In genomic region chr14:74257988-74258704, GRCh38 we compare ENCODE assay signal across 8 cellular contexts. TPM values are rescaled to one million over a fixed set of nuclear protein-coding genes. Genes with fewer than 3 reads are reported as not detected.
DNase-seq lines count a peak whose midpoint lies in the region; ATAC-seq and TF ChIP-seq lines count a peak whose summit lies in the region.

No MANE protein-coding gene starts in this region.

- H3K9me3 ChIP-seq in AG04450 (ENCODE audit: control insufficient read depth, insufficient read depth, low read length) = no peaks in the 10 kb centered on the region; the same call in 1 of the 2 replicates
- no peaks in the 10 kb centered on the region for H3K9me3 ChIP-seq in colonic mucosa

- CTCF ChIA-PET in AG04450 (lab: Charles Lee) = interaction anchor here (0.6 to 3.7 kb wide), 35 partner anchors 8 to 1113 kb away, joined by 3 to 34 read pairs (median 4); no protein-coding TSS in a partner anchor

- no peak overlapping the region for H3K27ac ChIP-seq in AG04450 (ENCODE audit: low read depth, low read length)
- no peak overlapping the region for H3K27ac ChIP-seq in colonic mucosa

- no peaks in the 10 kb centered on the region for H3K4me1 ChIP-seq in colonic mucosa

- peak overlapping the region in 2 of 6 donors; percentile 56 to 89 for H3K27ac Mint-ChIP-seq in naive B cell

- H3K27me3 ChIP-seq in AG04450 (ENCODE audit: control insufficient read depth, insufficient read depth, low read length) (peaks cover 52% of the 10 kb centered on the region), colonic mucosa (peaks cover 9% of the 10 kb centered on the region)

- H3K4me1 Mint-ChIP-seq in naive B cell = peaks cover 4 to 7% (median 7%) of the 10 kb centered on the region in 3 donors

- H3K36me3 ChIP-seq in colonic mucosa = no peaks in the 10 kb centered on the region

- H3K27me3 Mint-ChIP-seq in naive B cell = peaks cover 9 to 54% (median 10%) of the 10 kb centered on the region in 3 donors

- DNase-seq in AG04450 (ENCODE audit: low read depth, low spot score) (no peak), LNCaP clone FGC (ENCODE audit: low read depth) (no peak), colonic mucosa (no peak), naive B cell (no peak), NCI-H2196 (lab: John Stamatoyannopoulos, UW; ENCODE audit: unreplicated experiment) (no peak), inferior parietal cortex (ENCODE audit: extremely low spot score) (no peak), COR-L47 (lab: John Stamatoyannopoulos, UW) (no peak), midbrain (lab: John Stamatoyannopoulos, UW) (no peak)

- TF ChIP-seq CTCF in AG04450 (IDR thresholded peaks at IDR 0.05; ENCODE audit: low read depth, low read length) = no peak
- TF ChIP-seq CTCF in LNCaP clone FGC (IDR thresholded peaks at IDR 0.05; ENCODE audit: control insufficient read depth, extremely low read depth, insufficient read depth) = no peak
- TF ChIP-seq CTCF in colonic mucosa (IDR thresholded peaks at IDR 0.05) = no peak

- H3K4me3 ChIP-seq in AG04450 (ENCODE audit: low read depth, low read length) = peak overlapping the region; percentile 57
- H3K4me3 ChIP-seq in LNCaP clone FGC (ENCODE audit: low read depth, low read length) = peak overlapping the region; percentile 59
- peak overlapping the region; percentile 65 for H3K4me3 ChIP-seq in colonic mucosa

- intact Hi-C loops in colonic mucosa (cut with DNase I) = no loop called here

- H3K4me3 Mint-ChIP-seq in naive B cell = peak overlapping the region; percentile 75 to 91 (median 83)

- no peaks in the 10 kb centered on the region for H3K9me3 Mint-ChIP-seq in naive B cell

- ATAC-seq in naive B cell (ENCODE audit: low read depth in 2 of 2) = peak in 1 of 2 donors; percentile 19

- no peaks in the 10 kb centered on the region for H3K36me3 Mint-ChIP-seq in naive B cell

- POLR2A ChIA-PET in AG04450 (lab: Yijun Ruan, JAX) = no interaction called here

- H3K9ac ChIP-seq in colonic mucosa (ENCODE audit: low read depth in 2 of 2, low read length in 2 of 2) = peak overlapping the region; percentile 18 to 19

RNA-seq across cellular contexts. Expression of gene VSX2, which starts 18.9 kb away (rescaled TPM):
- polyA plus RNA-seq in AG04450 (2011; rRNA removed) (not detected in 2 replicates), naive B cell (ENCODE audit: low read depth in 6 of 6) (not detected)
- polyA minus RNA-seq in AG04450 (2011; rRNA and poly(A)+ RNA removed) = not detected in 2 replicates
- total RNA-seq in colonic mucosa = not detected

RNA-seq across cellular contexts. Expression of gene ABCD4, which starts 44.6 kb away (rescaled TPM):
- polyA plus RNA-seq in AG04450 (2011; rRNA removed) (13.3 and 14.7 TPM in 2 replicates), naive B cell (ENCODE audit: low read depth in 6 of 6) (10 to 100 TPM; 23.2 to 32.8 (median 27.5) TPM)
- 21.5 and 23.3 TPM in 2 replicates for polyA minus RNA-seq in AG04450 (2011; rRNA and poly(A)+ RNA removed)
- 10 to 100 TPM; 46.2 to 46.6 TPM for total RNA-seq in colonic mucosa
